In the genomic region with DNA sequence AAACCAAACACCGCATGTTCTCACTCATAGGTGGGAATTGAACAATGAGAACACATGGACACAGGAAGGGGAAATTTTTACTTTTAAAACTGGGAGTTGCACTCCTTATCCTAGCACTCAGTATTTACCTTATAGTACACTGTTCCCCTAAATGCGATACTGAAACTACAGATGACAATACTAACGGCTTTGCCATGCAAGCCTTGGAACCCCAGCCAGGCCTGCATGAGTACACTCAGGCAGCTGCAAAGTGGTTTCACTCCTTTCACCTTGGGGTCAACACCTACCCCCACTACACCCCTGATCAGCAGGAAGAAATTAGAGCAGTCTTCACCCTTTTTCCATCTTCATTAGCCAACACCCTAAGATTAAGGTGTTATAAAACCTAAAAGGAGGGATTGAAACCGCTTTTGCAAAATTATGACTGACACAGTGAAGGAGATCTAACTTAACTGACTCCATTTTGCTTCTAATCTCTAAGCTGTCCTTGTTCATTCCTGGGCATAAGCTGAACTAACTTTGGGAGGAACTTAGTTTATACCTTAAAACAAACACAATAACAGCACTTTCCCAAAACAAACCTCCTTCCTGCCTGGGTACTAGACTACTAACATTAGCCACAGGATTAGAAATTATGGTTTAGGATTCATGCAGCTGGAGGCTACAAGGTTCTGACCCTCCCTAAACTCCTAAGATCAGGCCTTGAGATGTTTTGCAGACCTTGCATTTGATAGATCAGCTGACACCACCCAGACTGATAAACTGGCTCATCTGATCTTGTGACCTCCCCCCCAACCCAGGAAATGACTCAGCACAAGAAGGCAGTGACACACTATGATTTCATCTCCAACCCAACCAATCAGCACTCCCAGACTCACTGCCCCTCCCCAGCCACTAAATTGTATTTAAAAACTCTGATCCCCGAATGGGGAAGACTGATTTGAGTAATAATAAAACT, we compare ENCODE assay signal across 12 cellular contexts.
DNase-seq lines count a peak whose midpoint lies in the region; ATAC-seq and TF ChIP-seq lines count a peak whose summit lies in the region.
"Had no signal": no experiment of that assay in that cellular context is flagged by ENCODE, and none has a peak within 500 bp of the region (broad histone marks: within the 10 kb centered on the region; RNA-seq: fewer than 3 reads in every experiment).

No MANE protein-coding gene starts in this region.

- H3K9me3 Mint-ChIP-seq in type B pancreatic cell, result peaks cover 16% of the 10 kb centered on the region

- no peak overlapping the region for H3K9ac ChIP-seq in NT2/D1 (ENCODE audit: insufficient read length, low read depth)

- H3K4me3 ChIP-seq in left ventricle myocardium inferior (no peak overlapping the region), NT2/D1 (ENCODE audit: insufficient read length, low read depth) (no peak overlapping the region), epithelial cell of proximal tubule (ENCODE audit: low read depth, low read length) (no peak overlapping the region)
- H3K4me3 ChIP-seq: left lung, suprapubic skin had no signal

- no peak overlapping the region for H3K27ac ChIP-seq in left ventricle myocardium inferior (replicated peaks)
- H3K27ac ChIP-seq: left lung, suprapubic skin had no signal

- peaks cover 11% of the 10 kb centered on the region for H3K9me3 ChIP-seq in left ventricle myocardium inferior (replicated peaks)
- H3K9me3 ChIP-seq in NT2/D1 (ENCODE audit: insufficient read depth, low read length), result peaks cover 11% of the 10 kb centered on the region
- H3K9me3 ChIP-seq: left lung, suprapubic skin had no signal

- TF ChIP-seq CTCF in left ventricle myocardium inferior (IDR thresholded peaks at IDR 0.05; ENCODE audit: borderline replicate concordance) (no peak), epithelial cell of proximal tubule (conservative IDR thresholded peaks at IDR 0.05; ENCODE audit: low read depth, low read length) (no peak), type B pancreatic cell (conservative IDR thresholded peaks at IDR 0.05) (no peak)

- H3K36me3 Mint-ChIP-seq in type B pancreatic cell, result no peaks in the 10 kb centered on the region

- H3K36me3 ChIP-seq in left ventricle myocardium inferior (no peaks in the 10 kb centered on the region), NT2/D1 (ENCODE audit: insufficient read depth, insufficient read length, low read length) (no peaks in the 10 kb centered on the region)
- H3K36me3 ChIP-seq: left lung, suprapubic skin had no signal

- H3K4me1 ChIP-seq in left ventricle myocardium inferior, result no peaks in the 10 kb centered on the region
- H3K4me1 ChIP-seq in NT2/D1 (ENCODE audit: insufficient read depth, insufficient read length), result no peaks in the 10 kb centered on the region
- H3K4me1 ChIP-seq: left lung, suprapubic skin had no signal

- H3K27me3 ChIP-seq in left ventricle myocardium inferior (ENCODE audit: low read depth) (peaks cover 32% of the 10 kb centered on the region), NT2/D1 (ENCODE audit: insufficient read depth, insufficient read length) (no peaks in the 10 kb centered on the region)
- H3K27me3 ChIP-seq: suprapubic skin had no signal

- H3K27me3 Mint-ChIP-seq in type B pancreatic cell, result peaks cover 8% of the 10 kb centered on the region

- intact Hi-C loops in left cardiac atrium (cut with DNase I) (no loop called here), left ventricle myocardium inferior (cut with micrococcal nuclease) (no loop called here)

- H3K4me3 Mint-ChIP-seq in type B pancreatic cell, result no peak overlapping the region

- no peaks in the 10 kb centered on the region for H3K4me1 Mint-ChIP-seq in type B pancreatic cell (ENCODE audit: unreplicated experiment)

- DNase-seq in left cardiac atrium (peak; percentile 17), left ventricle myocardium inferior (no peak), NT2/D1 (ENCODE audit: low read depth, low spot score) (peak; percentile 3), epithelial cell of proximal tubule (ENCODE audit: low read depth) (peak; percentile 38), type B pancreatic cell (ENCODE audit: extremely low spot score, unreplicated experiment) (no peak), retina (no peak), KBM-7 (no peak)
- DNase-seq: cortex of kidney, left lung, NCI-H526 treated with DMSO at 0.1 percent for 48 hours had no signal

- in situ Hi-C loops in KBM-7 (cut with MboI; ENCODE audit: low pct_unique_long_range_greater_than_20kb, low sequenced_read_pairs), result no loop called here

- peak overlapping the region; percentile 55 for H3K27ac Mint-ChIP-seq in type B pancreatic cell

- ATAC-seq in left cardiac atrium, result no peak
- no peak for ATAC-seq in GM19328 (IDR thresholded peaks at IDR 0.05; ENCODE audit: unreplicated experiment)
- ATAC-seq: left lung had no signal

Comparison
In these comparisons a context has a peak if more than half of its experiments do, and no peak if none do; other contexts are left out.
1. DNase-seq: peak in left cardiac atrium (single experiment), NT2/D1 (single experiment) and epithelial cell of proximal tubule (single experiment); none in left ventricle myocardium inferior (single experiment), type B pancreatic cell (single experiment), retina (single experiment) and KBM-7 (single experiment).